Comparison of ENCODE assay signal across 8 cellular contexts in the genomic region with DNA sequence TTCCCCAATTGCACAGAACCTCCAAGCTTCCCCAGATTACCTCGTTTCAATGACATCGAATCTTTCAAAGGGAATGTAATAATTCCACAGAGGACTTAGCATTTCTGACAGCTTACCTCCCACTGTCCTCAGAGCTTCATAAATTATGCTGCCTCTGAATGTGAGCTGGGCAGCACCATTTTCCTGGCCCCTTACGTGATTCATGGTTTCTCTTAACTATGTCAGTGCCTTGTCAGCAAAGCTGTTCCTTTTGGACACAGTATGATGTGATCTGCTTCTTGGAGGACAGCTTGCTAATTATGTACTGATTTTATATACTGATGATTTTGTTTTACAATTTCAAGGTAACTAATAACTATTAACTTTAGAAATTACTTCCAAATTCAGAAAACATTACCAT. TPM values are rescaled to one million over a fixed set of nuclear protein-coding genes. Genes with fewer than 3 reads are reported as not detected.
DNase-seq lines count a peak whose midpoint lies in the region; ATAC-seq and TF ChIP-seq lines count a peak whose summit lies in the region.

No MANE protein-coding gene starts in this region.

- H3K4me3 Mint-ChIP-seq in osteocyte (ENCODE audit: unreplicated experiment): peak overlapping the region; percentile 64

- peak overlapping the region; percentile 50; the same call in 1 of the 2 replicates for H3K4me3 ChIP-seq in GM08714 (ENCODE audit: low read length)
- no peak overlapping the region for H3K4me3 ChIP-seq in RWPE2 (ENCODE audit: severe bottlenecking)
- H3K4me3 ChIP-seq in WERI-Rb-1 (ENCODE audit: low read depth, low read length): no peak overlapping the region

- H3K9me3 ChIP-seq in RWPE2 (ENCODE audit: severe bottlenecking) (no peaks in the 10 kb centered on the region), WERI-Rb-1 (ENCODE audit: severe bottlenecking) (no peaks in the 10 kb centered on the region)

- no peaks in the 10 kb centered on the region for H3K27me3 Mint-ChIP-seq in osteocyte (ENCODE audit: unreplicated experiment)

- H3K27me3 ChIP-seq in RWPE2 (ENCODE audit: insufficient read depth, poor library complexity, severe bottlenecking) (no peaks in the 10 kb centered on the region), WERI-Rb-1 (ENCODE audit: insufficient read depth, low read depth, severe bottlenecking) (no peaks in the 10 kb centered on the region)

- DNase-seq in RWPE2 (ENCODE audit: low spot score): no peak
- no peak for DNase-seq in osteocyte (ENCODE audit: extremely low spot score, unreplicated experiment)
- DNase-seq in stimulated activated CD4-positive, alpha-beta T cell treated with anti-CD3 and anti-CD28 coated beads, Interleukin-4, amount 100 ng/mL, for 1 hour: no peak
- no peak for DNase-seq in DMS114 treated with DMSO at 0.1 percent for 48 hours (lab: John Stamatoyannopoulos, UW; ENCODE audit: unreplicated experiment)
- DNase-seq in WERI-Rb-1: no peak
- DNase-seq in activated effector memory CD4-positive, alpha-beta T cell treated with Interleukin-2 at 50 U/mL for 16 hours: no peak

- peaks cover 8% of the 10 kb centered on the region for H3K4me1 ChIP-seq in RWPE2 (ENCODE audit: insufficient read depth, poor library complexity, severe bottlenecking)

- no peaks in the 10 kb centered on the region for H3K36me3 Mint-ChIP-seq in osteocyte (ENCODE audit: unreplicated experiment)

- H3K27ac ChIP-seq in RWPE2 (ENCODE audit: poor library complexity, severe bottlenecking): no peak overlapping the region
- no peak overlapping the region for H3K27ac ChIP-seq in WERI-Rb-1

- H3K4me1 Mint-ChIP-seq in osteocyte (ENCODE audit: unreplicated experiment): peaks cover 28% of the 10 kb centered on the region

- TF ChIP-seq CTCF in RWPE2 (IDR thresholded peaks at IDR 0.05; ENCODE audit: poor library complexity, severe bottlenecking) (no peak), osteocyte (IDR thresholded peaks at IDR 0.05) (no peak), WERI-Rb-1 (IDR thresholded peaks at IDR 0.05; ENCODE audit: low read depth, low read length) (no peak)

- no peaks in the 10 kb centered on the region for H3K9me3 Mint-ChIP-seq in osteocyte (ENCODE audit: unreplicated experiment)

- H3K27ac Mint-ChIP-seq in osteocyte (ENCODE audit: unreplicated experiment): peak overlapping the region; percentile 96

- H3K36me3 ChIP-seq in RWPE2 (ENCODE audit: low read depth) (no peaks in the 10 kb centered on the region), WERI-Rb-1 (no peaks in the 10 kb centered on the region)

- ATAC-seq in RWPE2 (ENCODE audit: low read depth) (peak; percentile 60; the same call in 2 of the 3 replicates), esophagus mucosa (peak; percentile 42)

RNA-seq across cellular contexts. Expression of a gene that starts 27.7 kb away (rescaled TPM):
- total RNA-seq in esophagus mucosa (26.7 TPM), osteocyte (62.1 and 65.9 TPM in 2 replicates)
